Comparison of ENCODE assay signal across 15 cellular contexts in genomic region chr1:51203121-51203873, GRCh38. TPM values are rescaled to one million over a fixed set of nuclear protein-coding genes. Genes with fewer than 3 reads are reported as not detected.
DNase-seq lines count a peak whose midpoint lies in the region; ATAC-seq and TF ChIP-seq lines count a peak whose summit lies in the region.
"Had no signal": no experiment of that assay in that cellular context is flagged by ENCODE, and none has a peak within 500 bp of the region (broad histone marks: within the 10 kb centered on the region; RNA-seq: fewer than 3 reads in every experiment).

No MANE protein-coding gene starts in this region.

- peak overlapping the region; percentile 62 for H3K27ac Mint-ChIP-seq in activated T-helper 2 cell treated with anti-CD3 and anti-CD28 coated beads, Interferon-gamma antibody, Interleukin-2, Interleukin-4, amounts not matched to agents 10 μg/mL and 5 μg/mL and 100 μg/mL, durations not matched to agents 14 hours and 24 hours and 36 hours
- no peak overlapping the region for H3K27ac Mint-ChIP-seq in WTC11

- no peak for DNase-seq in activated T-helper 2 cell treated with anti-CD3 and anti-CD28 coated beads, Interferon-gamma antibody, Interleukin-2, Interleukin-4, amounts not matched to agents 10 μg/mL and 5 μg/mL and 100 μg/mL, durations not matched to agents 14 hours and 24 hours and 36 hours (ENCODE audit: low spot score)
- DNase-seq in WTC11 (ENCODE audit: low spot score) (no peak), HuH-7 (ENCODE audit: low spot score) (no peak), AML-193 (lab: John Stamatoyannopoulos, UW) (no peak)
- DNase-seq: activated CD8-positive, alpha-beta memory T cell treated with anti-CD3 and anti-CD28 coated beads for 24 hours; cortex of kidney; foreskin fibroblast; Karpas-422; NCI-H1930; PC-3; stimulated activated CD4-positive, alpha-beta T cell treated with anti-CD3 and anti-CD28 coated beads, Interleukin-4, amount 100 ng/mL, for 24 hours; stomach had no signal

- no peaks in the 10 kb centered on the region for H3K27me3 Mint-ChIP-seq in activated T-helper 2 cell treated with anti-CD3 and anti-CD28 coated beads, Interferon-gamma antibody, Interleukin-2, Interleukin-4, amounts not matched to agents 10 μg/mL and 5 μg/mL and 100 μg/mL, durations not matched to agents 14 hours and 24 hours and 36 hours (ENCODE audit: low read depth)
- no peaks in the 10 kb centered on the region; the same call in 1 of the 2 replicates for H3K27me3 Mint-ChIP-seq in WTC11 (ENCODE audit: low read depth)

- H3K4me3 Mint-ChIP-seq in activated T-helper 2 cell treated with anti-CD3 and anti-CD28 coated beads, Interferon-gamma antibody, Interleukin-2, Interleukin-4, amounts not matched to agents 10 μg/mL and 5 μg/mL and 100 μg/mL, durations not matched to agents 14 hours and 24 hours and 36 hours (ENCODE audit: low read depth), result no peak overlapping the region
- no peak overlapping the region for H3K4me3 Mint-ChIP-seq in WTC11

- no peaks in the 10 kb centered on the region for H3K36me3 Mint-ChIP-seq in activated T-helper 2 cell treated with anti-CD3 and anti-CD28 coated beads, Interferon-gamma antibody, Interleukin-2, Interleukin-4, amounts not matched to agents 10 μg/mL and 5 μg/mL and 100 μg/mL, durations not matched to agents 14 hours and 24 hours and 36 hours (ENCODE audit: low read depth)
- H3K36me3 Mint-ChIP-seq in WTC11, result no peaks in the 10 kb centered on the region

- H3K9me3 Mint-ChIP-seq in activated T-helper 2 cell treated with anti-CD3 and anti-CD28 coated beads, Interferon-gamma antibody, Interleukin-2, Interleukin-4, amounts not matched to agents 10 μg/mL and 5 μg/mL and 100 μg/mL, durations not matched to agents 14 hours and 24 hours and 36 hours, result no peaks in the 10 kb centered on the region
- H3K9me3 Mint-ChIP-seq in WTC11, result no peaks in the 10 kb centered on the region

- intact Hi-C loops in activated T-helper 2 cell treated with anti-CD3 and anti-CD28 coated beads, Interferon-gamma antibody, Interleukin-2, Interleukin-4, amounts not matched to agents 10 μg/mL and 5 μg/mL and 100 μg/mL, durations not matched to agents 14 hours and 24 hours and 36 hours (cut with micrococcal nuclease), result no loop called here

- TF ChIP-seq CTCF in WTC11 (IDR thresholded peaks at IDR 0.05), result no peak

- peaks cover 24% of the 10 kb centered on the region for H3K4me1 Mint-ChIP-seq in activated T-helper 2 cell treated with anti-CD3 and anti-CD28 coated beads, Interferon-gamma antibody, Interleukin-2, Interleukin-4, amounts not matched to agents 10 μg/mL and 5 μg/mL and 100 μg/mL, durations not matched to agents 14 hours and 24 hours and 36 hours (ENCODE audit: low read depth)
- no peaks in the 10 kb centered on the region for H3K4me1 Mint-ChIP-seq in WTC11

- POLR2A ChIA-PET in WTC11 (lab: Charles Lee), result no interaction called here

- ATAC-seq in GM18517 (IDR thresholded peaks at IDR 0.05; ENCODE audit: unreplicated experiment), result peak; percentile 95
- ATAC-seq in GM19452 (IDR thresholded peaks at IDR 0.05; ENCODE audit: unreplicated experiment), result peak; percentile 80
- peak; percentile 78 for ATAC-seq in HG02973 (IDR thresholded peaks at IDR 0.05; ENCODE audit: unreplicated experiment)
- ATAC-seq in WTC11, result no peak
- ATAC-seq: PC-3 had no signal

- CTCF ChIA-PET in WTC11 (lab: Charles Lee), result interaction anchor here (1.6 kb wide), 1 partner anchor 11 kb away, joined by 6 read pairs; no protein-coding TSS in a partner anchor

TF ChIP-seq in WTC11, 78 proteins besides CTCF, POLR2A, EP300 and RAD21 (continues in another document):
- TF ChIP-seq, protein P1, sequence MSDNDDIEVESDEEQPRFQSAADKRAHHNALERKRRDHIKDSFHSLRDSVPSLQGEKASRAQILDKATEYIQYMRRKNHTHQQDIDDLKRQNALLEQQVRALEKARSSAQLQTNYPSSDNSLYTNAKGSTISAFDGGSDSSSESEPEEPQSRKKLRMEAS (CRISPR knock-in tag; IDR thresholded peaks at IDR 0.05), result no peak
- TF ChIP-seq, protein P2, sequence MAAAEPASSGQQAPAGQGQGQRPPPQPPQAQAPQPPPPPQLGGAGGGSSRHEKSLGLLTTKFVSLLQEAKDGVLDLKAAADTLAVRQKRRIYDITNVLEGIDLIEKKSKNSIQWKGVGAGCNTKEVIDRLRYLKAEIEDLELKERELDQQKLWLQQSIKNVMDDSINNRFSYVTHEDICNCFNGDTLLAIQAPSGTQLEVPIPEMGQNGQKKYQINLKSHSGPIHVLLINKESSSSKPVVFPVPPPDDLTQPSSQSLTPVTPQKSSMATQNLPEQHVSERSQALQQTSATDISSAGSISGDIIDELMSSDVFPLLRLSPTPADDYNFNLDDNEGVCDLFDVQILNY (CRISPR knock-in tag; IDR thresholded peaks at IDR 0.05), result no peak
- no peak for TF ChIP-seq RELA (CRISPR knock-in tag; IDR thresholded peaks at IDR 0.05; ENCODE audit: borderline replicate concordance)
- TF ChIP-seq, protein P3, sequence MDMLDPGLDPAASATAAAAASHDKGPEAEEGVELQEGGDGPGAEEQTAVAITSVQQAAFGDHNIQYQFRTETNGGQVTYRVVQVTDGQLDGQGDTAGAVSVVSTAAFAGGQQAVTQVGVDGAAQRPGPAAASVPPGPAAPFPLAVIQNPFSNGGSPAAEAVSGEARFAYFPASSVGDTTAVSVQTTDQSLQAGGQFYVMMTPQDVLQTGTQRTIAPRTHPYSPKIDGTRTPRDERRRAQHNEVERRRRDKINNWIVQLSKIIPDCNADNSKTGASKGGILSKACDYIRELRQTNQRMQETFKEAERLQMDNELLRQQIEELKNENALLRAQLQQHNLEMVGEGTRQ (CRISPR knock-in tag; IDR thresholded peaks at IDR 0.05), result no peak
- TF ChIP-seq ZBTB43 (CRISPR knock-in tag; IDR thresholded peaks at IDR 0.05), result no peak
- no peak for TF ChIP-seq ATF1 (CRISPR knock-in tag; IDR thresholded peaks at IDR 0.05)
- TF ChIP-seq, protein P4, sequence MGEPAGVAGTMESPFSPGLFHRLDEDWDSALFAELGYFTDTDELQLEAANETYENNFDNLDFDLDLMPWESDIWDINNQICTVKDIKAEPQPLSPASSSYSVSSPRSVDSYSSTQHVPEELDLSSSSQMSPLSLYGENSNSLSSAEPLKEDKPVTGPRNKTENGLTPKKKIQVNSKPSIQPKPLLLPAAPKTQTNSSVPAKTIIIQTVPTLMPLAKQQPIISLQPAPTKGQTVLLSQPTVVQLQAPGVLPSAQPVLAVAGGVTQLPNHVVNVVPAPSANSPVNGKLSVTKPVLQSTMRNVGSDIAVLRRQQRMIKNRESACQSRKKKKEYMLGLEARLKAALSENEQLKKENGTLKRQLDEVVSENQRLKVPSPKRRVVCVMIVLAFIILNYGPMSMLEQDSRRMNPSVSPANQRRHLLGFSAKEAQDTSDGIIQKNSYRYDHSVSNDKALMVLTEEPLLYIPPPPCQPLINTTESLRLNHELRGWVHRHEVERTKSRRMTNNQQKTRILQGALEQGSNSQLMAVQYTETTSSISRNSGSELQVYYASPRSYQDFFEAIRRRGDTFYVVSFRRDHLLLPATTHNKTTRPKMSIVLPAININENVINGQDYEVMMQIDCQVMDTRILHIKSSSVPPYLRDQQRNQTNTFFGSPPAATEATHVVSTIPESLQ (CRISPR knock-in tag; IDR thresholded peaks at IDR 0.05), result no peak
- TF ChIP-seq AFF4 (CRISPR knock-in tag; IDR thresholded peaks at IDR 0.05; ENCODE audit: borderline replicate concordance), result no peak

RNA-seq across cellular contexts. Expression of gene RNF11, which starts 32.8 kb away (rescaled TPM):
- 64.8 and 65.6 TPM in 2 replicates for total RNA-seq in activated T-helper 2 cell treated with anti-CD3 and anti-CD28 coated beads, Interferon-gamma antibody, Interleukin-2, Interleukin-4, amounts not matched to agents 10 μg/mL and 5 μg/mL and 100 μg/mL, durations not matched to agents 14 hours and 24 hours and 36 hours
- total RNA-seq in WTC11 (2021), result 45.5 to 50.8 TPM (median 46.1 TPM) in 3 replicates
